ENCODE assay signal across 19 cellular contexts in genomic region chr10:23174075-23174973, GRCh38. TPM values are rescaled to one million over a fixed set of nuclear protein-coding genes. Genes with fewer than 3 reads are reported as not detected.
DNase-seq lines count a peak whose midpoint lies in the region; ATAC-seq, FAIRE-seq and TF ChIP-seq lines count a peak whose summit lies in the region.
"Had no signal": no experiment of that assay in that cellular context is flagged by ENCODE, and none has a peak within 500 bp of the region (broad histone marks: within the 10 kb centered on the region; RNA-seq: fewer than 3 reads in every experiment).

No MANE protein-coding gene starts in this region.

- H3F3A ChIP-seq in GM23338 (replicated peaks; ENCODE audit: low read depth) = peaks cover 6% of the 10 kb centered on the region

- TF ChIP-seq CTCF in GM23338 (conservative IDR thresholded peaks at IDR 0.05; ENCODE audit: low read depth in 2 of 2) (no peak), pancreas (IDR thresholded peaks at IDR 0.05) (no peak)

- H3K9me3 Mint-ChIP-seq in GM23338 = no peaks in the 10 kb centered on the region; the same call in 2 of the 3 replicates
- H3K9me3 Mint-ChIP-seq: activated CD4-positive, alpha-beta memory T cell treated with anti-CD3 and anti-CD28 coated beads for 36 hours had no signal

- H3K27ac ChIP-seq in GM23338 (ENCODE audit: low read depth) = no peak overlapping the region
- no peak overlapping the region for H3K27ac ChIP-seq in iPS DF 6.9 (ENCODE audit: low read length)
- peak overlapping the region; percentile 82 to 95 (median 85) for H3K27ac ChIP-seq in pancreas
- H3K27ac ChIP-seq: adrenal gland, epithelial cell of prostate, right lobe of liver, thoracic aorta had no signal

- H3K4me3 ChIP-seq in GM23338 = peak overlapping the region; percentile 46
- peak overlapping the region; percentile 27; the same call in 1 of the 2 replicates for H3K4me3 ChIP-seq in iPS DF 6.9 (ENCODE audit: low read length)
- peak overlapping the region; percentile 45 to 62 (median 52) for H3K4me3 ChIP-seq in pancreas
- H3K4me3 ChIP-seq: adrenal gland, right lobe of liver, thoracic aorta had no signal

- H2AFZ ChIP-seq in GM23338 = peak overlapping the region; percentile 90

- FAIRE-seq in pancreas (lab: Jason Lieb, UNC) = no peak
- FAIRE-seq: HepG2 had no signal

- H3K27me3 ChIP-seq in GM23338 (ENCODE audit: insufficient read depth) = peaks cover 100% of the 10 kb centered on the region
- peaks cover 80% of the 10 kb centered on the region for H3K27me3 ChIP-seq in iPS DF 6.9 (ENCODE audit: control insufficient read depth, insufficient read depth, low read length)
- H3K27me3 ChIP-seq in pancreas = no peaks in the 10 kb centered on the region

- intact Hi-C loops in pancreas (cut with DNase I) = no loop called here

- no CpG with 5 or more reads among the region's 88 CpGs for WGBS in iPS DF 6.9 (ENCODE audit: insufficient coverage, insufficient read length)
- WGBS in pancreas, 2 donors = 2 to 3% methylated on average over 76 to 88 of the region's 88 CpGs

- peak overlapping the region; percentile 67 for H3K4me2 ChIP-seq in GM23338

- peaks cover 17% of the 10 kb centered on the region for H3K4me1 Mint-ChIP-seq in GM23338
- peaks cover 3% of the 10 kb centered on the region for H3K4me1 Mint-ChIP-seq in T-helper 17 cell

- H3K36me3 Mint-ChIP-seq in GM23338 (ENCODE audit: low read depth) (no peaks in the 10 kb centered on the region), T-helper 17 cell (ENCODE audit: low read depth) (peaks cover 2% of the 10 kb centered on the region)
- H3K36me3 Mint-ChIP-seq: activated CD4-positive, alpha-beta memory T cell treated with anti-CD3 and anti-CD28 coated beads for 36 hours had no signal

- H3K27ac Mint-ChIP-seq in GM23338 (no peak overlapping the region), T-helper 17 cell (no peak overlapping the region)
- H3K27ac Mint-ChIP-seq: activated CD4-positive, alpha-beta memory T cell treated with anti-CD3 and anti-CD28 coated beads for 36 hours had no signal

- H3K9me3 ChIP-seq in T-helper 17 cell (ENCODE audit: control insufficient read depth, low read length, poor library complexity, severe bottlenecking) = no peaks in the 10 kb centered on the region
- H3K9me3 ChIP-seq in iPS DF 6.9 (ENCODE audit: control insufficient read depth, insufficient read depth, low read length) = no peaks in the 10 kb centered on the region
- no peaks in the 10 kb centered on the region for H3K9me3 ChIP-seq in pancreas
- H3K9me3 ChIP-seq: adrenal gland, right lobe of liver, thoracic aorta had no signal

- H3K4me3 Mint-ChIP-seq in GM23338 = peak overlapping the region; percentile 66
- H3K4me3 Mint-ChIP-seq in T-helper 17 cell = peak overlapping the region; percentile 52
- H3K4me3 Mint-ChIP-seq: activated CD4-positive, alpha-beta memory T cell treated with anti-CD3 and anti-CD28 coated beads for 36 hours had no signal

- H3K27me3 Mint-ChIP-seq in GM23338 (ENCODE audit: insufficient read depth, low read depth, poor library complexity) = peaks cover 96% of the 10 kb centered on the region
- peaks cover 91% of the 10 kb centered on the region for H3K27me3 Mint-ChIP-seq in T-helper 17 cell

- peaks cover 19% of the 10 kb centered on the region; the same call in 1 of the 2 replicates for H4K20me1 ChIP-seq in GM23338 (replicated peaks; ENCODE audit: insufficient read depth)

- H3K79me2 ChIP-seq in GM23338 (replicated peaks; ENCODE audit: insufficient read depth) = no peaks in the 10 kb centered on the region

- no peaks in the 10 kb centered on the region for H3K9me2 ChIP-seq in GM23338 (ENCODE audit: insufficient read depth)

- DNase-seq in GM23338 (ENCODE audit: low spot score) (peak; percentile 49), T-helper 17 cell (no peak), iPS DF 6.9 (ENCODE audit: low read depth, low spot score) (no peak), pancreas (peak; percentile 70 to 87 (median 76)), germinal center (ENCODE audit: low spot score) (no peak), NCI-H2081 treated with DMSO at 0.1 percent for 48 hours (lab: John Stamatoyannopoulos, UW) (no peak), NCI-H1694 treated with DMSO at 0.1 percent for 48 hours (lab: John Stamatoyannopoulos, UW) (no peak)
- DNase-seq: activated CD4-positive, alpha-beta memory T cell treated with anti-CD3 and anti-CD28 coated beads for 36 hours; adrenal gland; left ventricle myocardium superior; NCI-H774; right lobe of liver; stimulated activated CD4-positive, alpha-beta T cell treated with anti-CD3 and anti-CD28 coated beads, Interleukin-1b, Interleukin-23, amount 100 ng/mL, for 48 hours had no signal

- H3K4me1 ChIP-seq in GM23338 (ENCODE audit: insufficient read depth) (peaks cover 27% of the 10 kb centered on the region; the same call in 1 of the 2 replicates), iPS DF 6.9 (ENCODE audit: control insufficient read depth, insufficient read depth, low read length) (peaks cover 5% of the 10 kb centered on the region), pancreas (peaks cover 0 to 5% (median 0%) of the 10 kb centered on the region in 3 donors)

- ATAC-seq in GM23338 (peak; percentile 39), T-helper 17 cell (no peak), pancreas (peak; percentile 53 to 67 (median 60)), HG02610 (IDR thresholded peaks at IDR 0.05; ENCODE audit: unreplicated experiment) (no peak)
- ATAC-seq: left ventricle myocardium superior, SK-N-SH treated with all-trans-retinoic acid at 6 μM for 48 hours had no signal

- H3K36me3 ChIP-seq in GM23338 (ENCODE audit: insufficient read depth) = no peaks in the 10 kb centered on the region
- no peaks in the 10 kb centered on the region for H3K36me3 ChIP-seq in iPS DF 6.9 (ENCODE audit: control insufficient read depth, insufficient read depth, low read length)
- H3K36me3 ChIP-seq in pancreas = no peaks in the 10 kb centered on the region
- H3K36me3 ChIP-seq: adrenal gland, right lobe of liver, thoracic aorta had no signal

TF ChIP-seq in GM23338, 12 proteins besides CTCF, POLR2A, EP300 and RAD21 (continues in another document):
- TF ChIP-seq EZH2phosphoT487 (IDR thresholded peaks at IDR 0.05; ENCODE audit: unreplicated experiment) (peak; percentile 70), ZNF462 (CRISPR knock-in tag; IDR thresholded peaks at IDR 0.05) (no peak), EZH2 (IDR thresholded peaks at IDR 0.05; ENCODE audit: low read depth, unreplicated experiment) (peak; percentile 96), NANOG (IDR thresholded peaks at IDR 0.05; ENCODE audit: borderline replicate concordance) (no peak)

RNA-seq across cellular contexts. Expression of gene PTF1A, which starts 17.8 kb away (rescaled TPM):
- not detected in 2 replicates for total RNA-seq in GM23338 (2014; rRNA removed; shearing (Covaris generic))
- not detected in 2 replicates for polyA plus RNA-seq in GM23338 (2016; fragmentation: Nextera tagmentation; extraction: Ambion mirVana)
- not detected for total RNA-seq in T-helper 17 cell
- total RNA-seq in pancreas = 10 to 100 TPM; 29.4 to 70.8 (median 52.0) TPM
- polyA plus RNA-seq in pancreas = 10 to 100 TPM; 16.8 to 20.5 TPM
- total RNA-seq: activated CD4-positive, alpha-beta memory T cell treated with anti-CD3 and anti-CD28 coated beads for 36 hours; adrenal gland; HepG2; left ventricle myocardium superior; myocyte; right lobe of liver; thoracic aorta had no signal
- polyA plus RNA-seq: adrenal gland, HepG2 had no signal

Comparison
In these comparisons a context has a peak if more than half of its experiments do, and no peak if none do; other contexts are left out.
1. ATAC-seq: peak in GM23338 (single experiment) and pancreas (4 of 4); none in T-helper 17 cell (single experiment) and HG02610 (single experiment).
2. DNase-seq: peak in GM23338 (single experiment) and pancreas (6 of 6); none in T-helper 17 cell (0 of 3), iPS DF 6.9 (single experiment), germinal center (single experiment), NCI-H2081 treated with DMSO at 0.1 percent for 48 hours (single experiment) and NCI-H1694 treated with DMSO at 0.1 percent for 48 hours (single experiment).
3. H3K27ac ChIP-seq: peak in pancreas (4 of 4); none in GM23338 (single experiment) and iPS DF 6.9 (single experiment).
4. RNA of gene PTF1A, which starts 17.8 kb away (total RNA-seq): 29.4 to 70.8 TPM in pancreas; not detected in GM23338 and not detected in T-helper 17 cell; every median in the first group is over 10 times any median in the second.
5. Peak in every context shown above with its lines, with median percentiles within 50 percentile points of each other: H3K4me3 ChIP-seq.